In genomic region chr15:25693321-25694237, GRCh38 we compare ENCODE assay signal across 8 cellular contexts.
DNase-seq lines count a peak whose midpoint lies in the region; ATAC-seq and TF ChIP-seq lines count a peak whose summit lies in the region.

No MANE protein-coding gene starts in this region.

- H3K27ac ChIP-seq in 22Rv1 (no peak overlapping the region), psoas muscle (no peak overlapping the region), foreskin keratinocyte (no peak overlapping the region)

- 80 to 89% (median 80%) methylated on average over 19 of the region's 19 CpGs for WGBS in psoas muscle, 3 donors

- TF ChIP-seq CTCF in 22Rv1 (IDR thresholded peaks at IDR 0.05) = peak; percentile 72
- peak; percentile 73 for TF ChIP-seq CTCF in fibroblast of the aortic adventitia (IDR thresholded peaks at IDR 0.05; ENCODE audit: insufficient read depth, low read length)
- peak; percentile 55 for TF ChIP-seq CTCF in psoas muscle (IDR thresholded peaks at IDR 0.05)
- TF ChIP-seq CTCF in foreskin keratinocyte (conservative IDR thresholded peaks at IDR 0.05) = no peak
- peak in 1 of 3 donors; percentile 12 for TF ChIP-seq CTCF in omental fat pad (IDR thresholded peaks at IDR 0.05)

- H3K27me3 ChIP-seq in psoas muscle (ENCODE audit: insufficient read depth in 3 of 3, low read length in 2 of 3) = no peaks in the 10 kb centered on the region
- H3K27me3 ChIP-seq in foreskin keratinocyte = no peaks in the 10 kb centered on the region

- H3K4me3 ChIP-seq in fibroblast of the aortic adventitia (ENCODE audit: low read depth, low read length) = no peak overlapping the region
- no peak overlapping the region for H3K4me3 ChIP-seq in psoas muscle

- no peaks in the 10 kb centered on the region for H3K9me3 ChIP-seq in psoas muscle

- peak; percentile 51 for DNase-seq in activated CD4-positive, alpha-beta T cell treated with anti-CD3 and anti-CD28 coated beads for 48 hours
- DNase-seq in fibroblast of the aortic adventitia (ENCODE audit: low read depth) (peak; percentile 28), psoas muscle (peak in 1 of 2 donors; percentile 73), DMS79 (lab: John Stamatoyannopoulos, UW) (no peak), foreskin keratinocyte (no peak), omental fat pad (ENCODE audit: low spot score) (no peak)

- H3K4me1 ChIP-seq in psoas muscle (no peaks in the 10 kb centered on the region), foreskin keratinocyte (no peaks in the 10 kb centered on the region)

- no peaks in the 10 kb centered on the region for H3K36me3 ChIP-seq in psoas muscle (ENCODE audit: insufficient read depth in 1 of 2, low read depth in 1 of 2)

- intact Hi-C loops in psoas muscle (cut with DNase I) = loop anchor here (1.0 to 10.0 kb wide), 4 partner anchors 185 to 241 kb away; no protein-coding TSS in a partner anchor

- ATAC-seq in GM18907 (IDR thresholded peaks at IDR 0.05; ENCODE audit: unreplicated experiment) = peak; percentile 49
- ATAC-seq in psoas muscle = peak; percentile 62 to 79 (median 79)
- ATAC-seq in foreskin keratinocyte = no peak
- no peak for ATAC-seq in omental fat pad (ENCODE audit: low FRiP score)

Comparison
In these comparisons a context has a peak if more than half of its experiments do, and no peak if none do; other contexts are left out.
1. ATAC-seq: peak in GM18907 (single experiment) and psoas muscle (4 of 4); none in foreskin keratinocyte (single experiment) and omental fat pad (single experiment).
2. DNase-seq: peak in activated CD4-positive, alpha-beta T cell treated with anti-CD3 and anti-CD28 coated beads for 48 hours (single experiment) and fibroblast of the aortic adventitia (single experiment); none in DMS79 (single experiment), foreskin keratinocyte (0 of 2) and omental fat pad (single experiment).